14 cellular contexts compared by ENCODE assay signal in the genomic region with DNA sequence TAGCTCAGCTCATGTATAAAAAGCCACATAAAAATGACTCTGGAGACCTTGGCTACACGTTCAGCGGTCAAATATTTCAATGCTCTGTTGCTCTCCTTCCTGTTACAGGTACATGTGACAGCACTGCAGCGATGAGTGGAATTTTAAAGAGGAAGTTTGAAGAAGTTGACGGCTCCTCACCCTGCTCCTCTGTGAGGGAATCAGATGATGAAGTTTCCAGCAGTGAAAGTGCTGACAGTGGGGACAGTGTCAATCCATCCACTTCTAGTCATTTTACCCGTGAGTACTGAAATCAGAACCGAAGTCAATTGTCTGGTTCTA.
DNase-seq lines count a peak whose midpoint lies in the region; ATAC-seq and TF ChIP-seq lines count a peak whose summit lies in the region.
"Had no signal": no experiment of that assay in that cellular context is flagged by ENCODE, and none has a peak within 500 bp of the region (broad histone marks: within the 10 kb centered on the region; RNA-seq: fewer than 3 reads in every experiment).

No MANE protein-coding gene starts in this region.

- TF ChIP-seq RAD21 in SK-N-SH (IDR thresholded peaks at IDR 0.05; ENCODE audit: low read length) = no peak

- BruUV-seq in OCI-LY7 (replicated peaks; lab: Mats Ljungman, UMichigan) = no TSS peak

- POLR2A ChIA-PET in OCI-LY7 (lab: Charles Lee) = interaction anchor here (0.6 to 1.2 kb wide), 4 partner anchors 10 to 75 kb away, joined by 3 to 5 read pairs (median 3); no protein-coding TSS in a partner anchor
- POLR2A ChIA-PET in SK-N-SH (lab: Yijun Ruan, JAX) = no interaction called here

- H3K79me2 ChIP-seq in OCI-LY7 (ENCODE audit: insufficient read depth, low read depth, low read length) (no peaks in the 10 kb centered on the region), SK-N-SH (ENCODE audit: insufficient read depth) (no peaks in the 10 kb centered on the region)

- ATAC-seq in GM19467 (IDR thresholded peaks at IDR 0.05; ENCODE audit: unreplicated experiment) (peak; percentile 89), HG03060 (IDR thresholded peaks at IDR 0.05; ENCODE audit: low read depth, unreplicated experiment) (peak; percentile 79)
- ATAC-seq: stimulated activated effector memory CD8-positive, alpha-beta T cell treated with anti-CD3 and anti-CD28 coated beads, Interleukin-12 subunit alpha, Interleukin-12 subunit beta, amount 100 ng/mL, for 72 hours had no signal

- WGBS in SK-N-SH (ENCODE audit: low lambda C conversion rate) = 78% methylated on average over 6 of the region's 6 CpGs

- H3K36me3 ChIP-seq in OCI-LY7 (ENCODE audit: insufficient read depth, low read length) (peaks cover 19% of the 10 kb centered on the region; the same call in 1 of the 2 replicates), SK-N-SH (replicated peaks in 1 of 2; ENCODE audit: control insufficient read depth in 1 of 2, insufficient read depth in 2 of 2, low read length in 1 of 2) (peaks cover 6 to 25% of the 10 kb centered on the region in 2 experiments)
- H3K36me3 ChIP-seq: breast epithelium, SJSA1 had no signal

- H3K4me2 ChIP-seq in OCI-LY7 (ENCODE audit: low read length) (peak overlapping the region; percentile 60), SK-N-SH (no peak overlapping the region)

- H3K9me2 ChIP-seq in OCI-LY7 (ENCODE audit: insufficient read depth, low read length) = no peaks in the 10 kb centered on the region
- H3K9me2 ChIP-seq in SK-N-SH = no peaks in the 10 kb centered on the region

- no peak for TF ChIP-seq EP300 in SK-N-SH (IDR thresholded peaks at IDR 0.05; ENCODE audit: borderline replicate concordance in 1 of 2, low read depth in 1 of 2, low read length in 1 of 2)

- H3F3A ChIP-seq in SK-N-SH (replicated peaks; ENCODE audit: insufficient read depth) = no peaks in the 10 kb centered on the region

- H3K4me3 ChIP-seq in OCI-LY7 (ENCODE audit: low read depth, low read length, poor library complexity, severe bottlenecking) = no peak overlapping the region
- H3K4me3 ChIP-seq in SK-N-SH (ENCODE audit: low read depth in 2 of 2, low read length in 1 of 2) = no peak overlapping the region
- H3K4me3 ChIP-seq: breast epithelium, SJSA1 had no signal

- peak overlapping the region; percentile 43 for H3K27ac ChIP-seq in OCI-LY7 (ENCODE audit: low read depth, low read length, poor library complexity, severe bottlenecking)
- H3K27ac ChIP-seq in SK-N-SH (ENCODE audit: low read depth in 2 of 2, low read length in 1 of 2) = no peak overlapping the region
- H3K27ac ChIP-seq: breast epithelium, C4-2B, SJSA1 had no signal

- no peaks in the 10 kb centered on the region for H3K27me3 ChIP-seq in SK-N-SH (ENCODE audit: insufficient read depth)
- H3K27me3 ChIP-seq: breast epithelium, SJSA1 had no signal

- DNase-seq in GM10266 (ENCODE audit: extremely low spot score) = peak; percentile 7
- DNase-seq in OCI-LY7 (ENCODE audit: low spot score) = peak; percentile 72
- no peak for DNase-seq in DMS79 treated with DMSO at 0.1 percent for 48 hours (lab: John Stamatoyannopoulos, UW)
- no peak for DNase-seq in NCI-H2227 (lab: John Stamatoyannopoulos, UW; ENCODE audit: unreplicated experiment)
- no peak for DNase-seq in SK-N-SH
- no peak for DNase-seq in ecto neural progenitor cell (ENCODE audit: low spot score)
- DNase-seq: mesendoderm, NCI-H1694 treated with DMSO at 0.1 percent for 48 hours had no signal

- no peaks in the 10 kb centered on the region for H4K20me1 ChIP-seq in OCI-LY7 (ENCODE audit: insufficient read depth, low read length)
- H4K20me1 ChIP-seq in SK-N-SH (ENCODE audit: insufficient read depth) = no peaks in the 10 kb centered on the region

- no peak overlapping the region for H3K9ac ChIP-seq in SK-N-SH

- TF ChIP-seq CTCF in GM10266 (IDR thresholded peaks at IDR 0.05; ENCODE audit: control insufficient read depth, insufficient read depth, low read depth, missing control alignments) (no peak), OCI-LY7 (conservative IDR thresholded peaks at IDR 0.05; ENCODE audit: low read length) (no peak), SK-N-SH (IDR thresholded peaks at IDR 0.05) (no peak)

- H3K4me1 ChIP-seq in OCI-LY7 (ENCODE audit: insufficient read depth, low read length, poor library complexity, severe bottlenecking) = peaks cover 25% of the 10 kb centered on the region
- no peaks in the 10 kb centered on the region for H3K4me1 ChIP-seq in SK-N-SH (ENCODE audit: control insufficient read depth in 1 of 2, insufficient read depth in 2 of 2, low read depth in 1 of 2, low read length in 1 of 2)
- H3K4me1 ChIP-seq: breast epithelium, SJSA1 had no signal

- H3K9me3 ChIP-seq in OCI-LY7 (ENCODE audit: low read length) (peaks cover 12% of the 10 kb centered on the region), SK-N-SH (no peaks in the 10 kb centered on the region)
- H3K9me3 ChIP-seq: breast epithelium, SJSA1 had no signal

- CTCF ChIA-PET in OCI-LY7 (lab: Charles Lee; ENCODE audit: unreplicated experiment) (no interaction called here), SK-N-SH (lab: Yijun Ruan, JAX) (no interaction called here)

- intact Hi-C loops in OCI-LY7 (cut with micrococcal nuclease; ENCODE audit: unreplicated experiment) = no loop called here

- peak overlapping the region; percentile 42; the same call in 1 of the 2 replicates for H2AFZ ChIP-seq in OCI-LY7 (ENCODE audit: low read length)
- H2AFZ ChIP-seq in SK-N-SH (ENCODE audit: low read depth) = no peak overlapping the region

TF ChIP-seq in SK-N-SH, 30 proteins besides CTCF, POLR2A, EP300 and RAD21:
- TF ChIP-seq, protein P1, sequence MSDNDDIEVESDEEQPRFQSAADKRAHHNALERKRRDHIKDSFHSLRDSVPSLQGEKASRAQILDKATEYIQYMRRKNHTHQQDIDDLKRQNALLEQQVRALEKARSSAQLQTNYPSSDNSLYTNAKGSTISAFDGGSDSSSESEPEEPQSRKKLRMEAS (IDR thresholded peaks at IDR 0.05; ENCODE audit: low read depth) = no peak
- TF ChIP-seq NFIC (IDR thresholded peaks at IDR 0.05; ENCODE audit: borderline replicate concordance) (no peak), FOSL2 (IDR thresholded peaks at IDR 0.05; ENCODE audit: borderline replicate concordance, low read depth) (no peak), JUND (IDR thresholded peaks at IDR 0.05) (no peak), POLR2AphosphoS5 (IDR thresholded peaks at IDR 0.05; ENCODE audit: low read depth, low read length) (no peak), RCOR1 (IDR thresholded peaks at IDR 0.05; ENCODE audit: low read length) (no peak), RXRA (IDR thresholded peaks at IDR 0.05; ENCODE audit: borderline replicate concordance, low read depth) (no peak), ZBTB33 (IDR thresholded peaks at IDR 0.05; ENCODE audit: borderline replicate concordance, low read depth) (no peak), ELF1 (IDR thresholded peaks at IDR 0.05) (no peak), FOXM1 (IDR thresholded peaks at IDR 0.05; ENCODE audit: low read depth) (no peak), REST (IDR thresholded peaks at IDR 0.05; ENCODE audit: low read depth, low read length) (no peak), YY1 (IDR thresholded peaks at IDR 0.05; ENCODE audit: low read depth) (no peak), TAF1 (IDR thresholded peaks at IDR 0.05; ENCODE audit: borderline replicate concordance, low read depth, low read length) (no peak), RFX5 (IDR thresholded peaks at IDR 0.05; ENCODE audit: low read length) (no peak), GABPA (IDR thresholded peaks at IDR 0.05; ENCODE audit: low read depth) (no peak)
TF ChIP-seq in SK-N-SH: peak in this region for 0.

Comparison
In these comparisons a context has a peak if more than half of its experiments do, and no peak if none do; other contexts are left out.
1. DNase-seq: peak in GM10266 (single experiment) and OCI-LY7 (single experiment); none in DMS79 treated with DMSO at 0.1 percent for 48 hours (single experiment), NCI-H2227 (single experiment), SK-N-SH (single experiment) and ecto neural progenitor cell (single experiment).